ENCODE assay signal across 28 cellular contexts in genomic region chr2:129641371-129641770, GRCh38.
"Had no signal": no experiment of that assay in that cellular context is flagged by ENCODE, and none has a peak within 500 bp of the region (broad histone marks: within the 10 kb centered on the region; RNA-seq: fewer than 3 reads in every experiment).

No MANE protein-coding gene starts in this region.

- H3K4me1 Mint-ChIP-seq: stimulated activated effector memory CD8-positive, alpha-beta T cell treated with anti-CD3 and anti-CD28 coated beads, Interleukin-12 subunit alpha, Interleukin-12 subunit beta, amount 100 ng/mL, for 72 hours; stimulated activated memory B cell treated with anti-CD40 and anti-IgM and Interleukin-4, amounts not matched to agents 10 μg/mL and 1 μg/mL and 100 μg/mL, for 72 hours; stimulated activated naive B cell treated with anti-CD40 and anti-IgM and Interleukin-4, amounts not matched to agents 10 μg/mL and 1 μg/mL and 100 μg/mL, for 72 hours had no signal

- ATAC-seq: stimulated activated effector memory CD8-positive, alpha-beta T cell treated with anti-CD3 and anti-CD28 coated beads, Interleukin-12 subunit alpha, Interleukin-12 subunit beta, amount 100 ng/mL, for 72 hours; stimulated activated memory B cell treated with anti-CD40 and anti-IgM and Interleukin-4, amounts not matched to agents 10 μg/mL and 1 μg/mL and 100 μg/mL, for 72 hours; stimulated activated naive B cell treated with anti-CD40 and anti-IgM and Interleukin-4, amounts not matched to agents 10 μg/mL and 1 μg/mL and 100 μg/mL, for 72 hours; stimulated activated naive CD8-positive, alpha-beta T cell treated with anti-CD3 and anti-CD28 coated beads, Interleukin-15, Interleukin-2, amounts not matched to agents 100 U/mL and 50 U/mL, for 24 hours; upper lobe of right lung had no signal

- H3K4me1 ChIP-seq: stomach, suprapubic skin, testis, thyroid gland, tibial artery, tibial nerve, transverse colon, upper lobe of left lung, upper lobe of right lung, uterus, vagina had no signal

- H3K27ac ChIP-seq: stomach, suprapubic skin, testis, thoracic aorta, thyroid gland, tibial artery, tibial nerve, transverse colon, upper lobe of left lung, upper lobe of right lung, uterus, vagina had no signal

- H3K9me3 ChIP-seq: stomach, suprapubic skin, testis, thoracic aorta, thyroid gland, tibial artery, tibial nerve, transverse colon, upper lobe of left lung, upper lobe of right lung, uterus, vagina had no signal

- H3K36me3 ChIP-seq: stomach, suprapubic skin, thoracic aorta, thyroid gland, tibial artery, tibial nerve, transverse colon, upper lobe of left lung, upper lobe of right lung, uterus, vagina had no signal

- DNase-seq: stimulated activated CD4-positive, alpha-beta T cell treated with anti-CD3 and anti-CD28 coated beads, Interleukin-2, amount 100 ng/mL, for 48 hours; stimulated activated CD4-positive, alpha-beta T cell treated with anti-CD3 and anti-CD28 coated beads, Interleukin-4, amount 100 ng/mL, for 1 hour; stimulated activated CD4-positive, alpha-beta T cell treated with anti-CD3 and anti-CD28 coated beads, Interleukin-4, amount 100 ng/mL, for 24 hours; stimulated activated CD4-positive, alpha-beta T cell treated with anti-CD3 and anti-CD28 coated beads, Interleukin-4, amount 100 ng/mL, for 4 hours; stimulated activated CD8-positive, alpha-beta memory T cell treated with anti-CD3 and anti-CD28 coated beads, Interleukin-4, amount 100 ng/mL, for 48 hours; stimulated activated naive B cell treated with anti-CD40 and anti-IgM and Interleukin-4, amounts not matched to agents 10 μg/mL and 1 μg/mL and 100 μg/mL, for 72 hours; stimulated activated naive CD4-positive, alpha-beta T cell; stimulated activated naive CD4-positive, alpha-beta T cell treated with Interleukin-2 at 50 U/mL for 16 hours; stimulated activated naive CD8-positive, alpha-beta T cell treated with anti-CD3 and anti-CD28 coated beads, Interleukin-15, Interleukin-2, amounts not matched to agents 100 U/mL and 50 U/mL, for 24 hours; stomach; substantia nigra; testis; thyroid gland; tibial artery; transverse colon; trophoblast cell; upper lobe of left lung; upper lobe of right lung; uterus had no signal

- H3K27ac Mint-ChIP-seq: stimulated activated effector memory CD8-positive, alpha-beta T cell treated with anti-CD3 and anti-CD28 coated beads, Interleukin-12 subunit alpha, Interleukin-12 subunit beta, amount 100 ng/mL, for 72 hours; stimulated activated memory B cell treated with anti-CD40 and anti-IgM and Interleukin-4, amounts not matched to agents 10 μg/mL and 1 μg/mL and 100 μg/mL, for 72 hours; stimulated activated naive B cell treated with anti-CD40 and anti-IgM and Interleukin-4, amounts not matched to agents 10 μg/mL and 1 μg/mL and 100 μg/mL, for 72 hours; stimulated activated naive CD8-positive, alpha-beta T cell treated with anti-CD3 and anti-CD28 coated beads, Interleukin-15, Interleukin-2, amounts not matched to agents 100 ng/mL and 50 ng/mL, for 24 hours; type B pancreatic cell had no signal

- H3K27me3 Mint-ChIP-seq: stimulated activated memory B cell treated with anti-CD40 and anti-IgM and Interleukin-4, amounts not matched to agents 10 μg/mL and 1 μg/mL and 100 μg/mL, for 72 hours; stimulated activated naive CD8-positive, alpha-beta T cell treated with anti-CD3 and anti-CD28 coated beads, Interleukin-15, Interleukin-2, amounts not matched to agents 100 ng/mL and 50 ng/mL, for 24 hours had no signal

- H3K9me3 Mint-ChIP-seq: stimulated activated memory B cell treated with anti-CD40 and anti-IgM and Interleukin-4, amounts not matched to agents 10 μg/mL and 1 μg/mL and 100 μg/mL, for 72 hours; stimulated activated naive B cell treated with anti-CD40 and anti-IgM and Interleukin-4, amounts not matched to agents 10 μg/mL and 1 μg/mL and 100 μg/mL, for 72 hours; stimulated activated naive CD8-positive, alpha-beta T cell treated with anti-CD3 and anti-CD28 coated beads, Interleukin-15, Interleukin-2, amounts not matched to agents 100 ng/mL and 50 ng/mL, for 24 hours; type B pancreatic cell had no signal

- H3K27me3 ChIP-seq: stomach, suprapubic skin, testis, thyroid gland, tibial artery, tibial nerve, transverse colon, upper lobe of left lung, upper lobe of right lung, uterus, vagina had no signal

- H3K4me3 Mint-ChIP-seq: stimulated activated effector memory CD8-positive, alpha-beta T cell treated with anti-CD3 and anti-CD28 coated beads, Interleukin-12 subunit alpha, Interleukin-12 subunit beta, amount 100 ng/mL, for 72 hours; stimulated activated memory B cell treated with anti-CD40 and anti-IgM and Interleukin-4, amounts not matched to agents 10 μg/mL and 1 μg/mL and 100 μg/mL, for 72 hours; stimulated activated naive B cell treated with anti-CD40 and anti-IgM and Interleukin-4, amounts not matched to agents 10 μg/mL and 1 μg/mL and 100 μg/mL, for 72 hours; stimulated activated naive CD8-positive, alpha-beta T cell treated with anti-CD3 and anti-CD28 coated beads, Interleukin-15, Interleukin-2, amounts not matched to agents 100 ng/mL and 50 ng/mL, for 24 hours; type B pancreatic cell had no signal

- FAIRE-seq: urothelium cell line had no signal

- H3K4me3 ChIP-seq: stomach, suprapubic skin, testis, thoracic aorta, thyroid gland, tibial artery, tibial nerve, transverse colon, upper lobe of left lung, upper lobe of right lung, uterus, vagina had no signal
